ENCODE assay signal across 8 cellular contexts in the genomic region with DNA sequence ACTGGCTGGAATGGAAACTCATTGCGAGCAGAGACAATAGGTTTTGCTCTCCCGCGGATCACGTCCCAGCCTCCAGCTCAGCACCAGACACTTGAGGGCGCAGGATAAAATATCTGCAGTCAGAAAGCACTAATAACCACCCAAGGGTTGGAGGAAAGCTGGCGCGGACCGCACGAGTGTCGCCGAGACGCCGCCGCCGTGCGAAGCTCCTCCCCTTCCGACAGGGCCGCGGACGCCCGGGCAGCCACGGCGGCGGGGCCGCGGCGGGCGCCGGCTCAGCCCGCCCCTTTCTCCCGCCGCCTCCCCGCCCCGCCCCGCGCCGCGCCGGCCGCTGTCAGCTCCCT. TPM values are rescaled to one million over a fixed set of nuclear protein-coding genes. Genes with fewer than 3 reads are reported as not detected.
DNase-seq lines count a peak whose midpoint lies in the region; ATAC-seq, FAIRE-seq and TF ChIP-seq lines count a peak whose summit lies in the region.

A gene with protein sequence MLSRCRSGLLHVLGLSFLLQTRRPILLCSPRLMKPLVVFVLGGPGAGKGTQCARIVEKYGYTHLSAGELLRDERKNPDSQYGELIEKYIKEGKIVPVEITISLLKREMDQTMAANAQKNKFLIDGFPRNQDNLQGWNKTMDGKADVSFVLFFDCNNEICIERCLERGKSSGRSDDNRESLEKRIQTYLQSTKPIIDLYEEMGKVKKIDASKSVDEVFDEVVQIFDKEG (plus strand): TSS at position 213 of the 344 bp plus-strand sequence. CDS start 156 bp downstream, outside the sequence.

- peak; percentile 82 for ATAC-seq in HG03175 (IDR thresholded peaks at IDR 0.05; ENCODE audit: unreplicated experiment)
- peak; percentile 78 for ATAC-seq in activated B cell treated with CpG ODN at 0.5 μM for 24 hours (ENCODE audit: low read depth)

- POLR2A ChIA-PET in activated B cell treated with CpG ODN at 0.5 μM for 24 hours (lab: Charles Lee), result interaction anchor here (0.8 to 2.9 kb wide), 6 partner anchors 10 to 104 kb away, joined by 3 to 35 read pairs (median 4); partner anchors contain the start of genes FOXD2 and STIL

- no peaks in the 10 kb centered on the region for H3K27me3 ChIP-seq in keratinocyte (ENCODE audit: control insufficient read depth, extremely low read depth, insufficient read depth, low read length)

- TF ChIP-seq CTCF in AG09319 (IDR thresholded peaks at IDR 0.05; ENCODE audit: low read depth, low read length), result peak; percentile 33
- no peak for TF ChIP-seq CTCF in activated B cell treated with CpG ODN at 0.5 μM for 24 hours (IDR thresholded peaks at IDR 0.05)
- TF ChIP-seq CTCF in keratinocyte (optimal IDR thresholded peaks at IDR 0.05 in 1 of 3, IDR thresholded peaks at IDR 0.05 in 1 of 3, conservative IDR thresholded peaks at IDR 0.05 in 1 of 3; ENCODE audit: extremely low read depth in 1 of 3, insufficient read depth in 2 of 3, low read length in 3 of 3), result peak in 1 of 3 experiments; percentile 44

- H3K9me3 Mint-ChIP-seq in activated B cell treated with CpG ODN at 0.5 μM for 24 hours, result no peaks in the 10 kb centered on the region

- H3K4me1 Mint-ChIP-seq in activated B cell treated with CpG ODN at 0.5 μM for 24 hours, result peaks cover 19% of the 10 kb centered on the region

- dilution Hi-C loops in keratinocyte (cut with MboI; ENCODE audit: extremely low pct_ligation_motif_present, low sequenced_read_pairs), result no loop called here

- no peaks in the 10 kb centered on the region for H3K9me3 ChIP-seq in keratinocyte (ENCODE audit: control insufficient read depth, low read depth, low read length)

- peak within 1 kb of the TSS; percentile 97 for H3K27ac ChIP-seq in caudate nucleus (ENCODE audit: low read depth, low read length)
- H3K27ac ChIP-seq in keratinocyte (ENCODE audit: control insufficient read depth, insufficient read depth, low read length), result peak within 1 kb of the TSS; percentile 73

- no peak for FAIRE-seq in keratinocyte (lab: Jason Lieb, UNC)

- H2AFZ ChIP-seq in keratinocyte (ENCODE audit: control insufficient read depth, low read length), result peak within 1 kb of the TSS; percentile 95

- H3K36me3 Mint-ChIP-seq in activated B cell treated with CpG ODN at 0.5 μM for 24 hours (ENCODE audit: low read depth), result peaks cover 4% of the 10 kb centered on the region

- peaks cover 2% of the 10 kb centered on the region for H3K9me1 ChIP-seq in keratinocyte (ENCODE audit: control insufficient read depth, extremely low read depth, insufficient read depth, low read length)

- peaks cover 0 to 3% of the 10 kb centered on the region in 2 experiments for H3K36me3 ChIP-seq in keratinocyte (ENCODE audit: control insufficient read depth in 2 of 2, extremely low read depth in 1 of 2, insufficient read depth in 2 of 2, low read length in 2 of 2)

- peaks cover 37% of the 10 kb centered on the region for H3K79me2 ChIP-seq in keratinocyte (ENCODE audit: control insufficient read depth, insufficient read depth, low read length)

- peaks cover 12% of the 10 kb centered on the region for H3K4me1 ChIP-seq in keratinocyte (ENCODE audit: control insufficient read depth, extremely low read depth, insufficient read depth, low read length)

- intact Hi-C loops in activated B cell treated with CpG ODN at 0.5 μM for 24 hours (cut with micrococcal nuclease), result loop anchor here (1.0 to 10.0 kb wide), 4 partner anchors 44 to 619 kb away; partner anchors contain the start of genes EFCAB14 and PDZK1IP1

- in situ Hi-C loops in GM18951 (cut with MboI; ENCODE audit: low sequenced_read_pairs, unreplicated experiment), result no loop called here

- H4K20me1 ChIP-seq in keratinocyte (ENCODE audit: control insufficient read depth, extremely low read depth, insufficient read depth, low read length), result no peaks in the 10 kb centered on the region

- CTCF ChIA-PET in activated B cell treated with CpG ODN at 0.5 μM for 24 hours (lab: Charles Lee), result interaction anchor here (0.7 to 1.6 kb wide), 6 partner anchors 8 to 139 kb away, joined by 3 to 9 read pairs (median 4); partner anchors contain the start of genes FOXD2 and STIL

- DNase-seq in AG09319 (ENCODE audit: extremely low read depth, low read depth) (peak; percentile 51), NCI-H2227 treated with DMSO at 0.1 percent for 48 hours (lab: John Stamatoyannopoulos, UW) (peak; percentile 91), activated B cell treated with CpG ODN at 0.5 μM for 24 hours (peak; percentile 75), caudate nucleus (lab: John Stamatoyannopoulos, UW) (peak in 59 of 61 donors; percentile 9 to 87 (median 73)), keratinocyte (ENCODE audit: low read depth, low spot score) (no peak)
- DNase-seq in stimulated activated CD4-positive, alpha-beta T cell treated with anti-CD3 and anti-CD28 coated beads, Interleukin-12 subunit alpha, Interleukin-12 subunit beta, amount 100 ng/mL, for 48 hours (ENCODE audit: low read depth in 2 of 3, low spot score in 1 of 3), result peak; percentile 58 to 74 (median 61)

- peak within 1 kb of the TSS; percentile 87 for H3K9ac ChIP-seq in keratinocyte (ENCODE audit: control insufficient read depth, extremely low read depth, insufficient read depth, low read length)

- peak within 1 kb of the TSS; percentile 72 for H3K4me2 ChIP-seq in keratinocyte (ENCODE audit: control insufficient read depth, extremely low read depth, insufficient read depth, low read depth, low read length)

- no peaks in the 10 kb centered on the region for H3K27me3 Mint-ChIP-seq in activated B cell treated with CpG ODN at 0.5 μM for 24 hours

- peak within 1 kb of the TSS; percentile 79 to 92 (median 85) for H3K4me3 ChIP-seq in keratinocyte (ENCODE audit: control insufficient read depth in 2 of 3, extremely low read depth in 1 of 3, insufficient read depth in 2 of 3, low read depth in 1 of 3, low read length in 3 of 3)

- peak; percentile 80 for TF ChIP-seq POLR2A in GM18951 (IDR thresholded peaks at IDR 0.05; ENCODE audit: extremely low read depth, insufficient read depth, insufficient read length)

- H3K4me3 Mint-ChIP-seq in activated B cell treated with CpG ODN at 0.5 μM for 24 hours, result no peak within 1 kb of the TSS

- peak within 1 kb of the TSS; percentile 92 for H3K27ac Mint-ChIP-seq in activated B cell treated with CpG ODN at 0.5 μM for 24 hours

RNA-seq across cellular contexts. Expression of the gene that starts here (rescaled TPM):
- 97.1 and 98.1 TPM in 2 replicates for total RNA-seq in activated B cell treated with CpG ODN at 0.5 μM for 24 hours
- 35.5 to 63.8 TPM (median 37.0 TPM) in 3 replicates for polyA plus RNA-seq in keratinocyte
- 69.2 TPM for polyA plus RNA-seq in keratinocyte (2011; ENCODE audit: low read depth)
- 40.0 and 64.3 TPM in 2 replicates for polyA plus RNA-seq in keratinocyte (2011; cell fraction: cytosol; rRNA removed)
- polyA plus RNA-seq in keratinocyte (2011; cell fraction: nucleus; rRNA removed), result 12.9 and 24.5 TPM in 2 replicates
- polyA plus RNA-seq in keratinocyte (2012; ENCODE audit: low replicate concordance), result 68.7 and 89.0 TPM in 2 replicates
- 4.7 to 25.8 TPM (median 10.5 TPM) in 3 replicates for polyA minus RNA-seq in keratinocyte
- polyA minus RNA-seq in keratinocyte (2011; cell fraction: cytosol; rRNA and poly(A)+ RNA removed), result 79.2 TPM
- polyA minus RNA-seq in keratinocyte (2011; cell fraction: nucleus; rRNA and poly(A)+ RNA removed), result 8.4 and 15.7 TPM in 2 replicates
